In genomic region chr3:71210257-71211002, GRCh38 we compare ENCODE assay signal across 9 cellular contexts.
DNase-seq lines count a peak whose midpoint lies in the region; ATAC-seq, FAIRE-seq and TF ChIP-seq lines count a peak whose summit lies in the region.
"Had no signal": no experiment of that assay in that cellular context is flagged by ENCODE, and none has a peak within 500 bp of the region (broad histone marks: within the 10 kb centered on the region; RNA-seq: fewer than 3 reads in every experiment).

No MANE protein-coding gene starts in this region.

- H2BK120ac ChIP-seq in H1 (replicated peaks; ENCODE audit: low read depth, low read length): no peak overlapping the region

- H3K56ac ChIP-seq in H1 (replicated peaks; ENCODE audit: insufficient read length, low read depth, low read length): no peak overlapping the region

- H3K4me1 ChIP-seq in H1 (replicated peaks in 1 of 4; ENCODE audit: control insufficient read depth in 3 of 4, insufficient read depth in 4 of 4, low read length in 3 of 4) (peaks cover 2 to 16% (median 11%) of the 10 kb centered on the region in 4 experiments; a peak in 6 of 7 replicates), muscle layer of colon (ENCODE audit: insufficient read depth, low read length) (peaks cover 58% of the 10 kb centered on the region)

- H2BK20ac ChIP-seq in H1 (ENCODE audit: low read length): no peak overlapping the region

- H3K4me3 ChIP-seq in H1 (ENCODE audit: extremely low read depth in 1 of 4, insufficient read depth in 2 of 4, low read depth in 3 of 4, low read length in 4 of 4) (no peak overlapping the region), muscle layer of colon (ENCODE audit: low read depth in 1 of 2, low read length in 2 of 2) (no peak overlapping the region)

- H3K36me3 ChIP-seq in H1 (ENCODE audit: control insufficient read depth in 2 of 4, insufficient read depth in 4 of 4, low read length in 3 of 4) (no peaks in the 10 kb centered on the region), muscle layer of colon (ENCODE audit: insufficient read depth, low read length) (no peaks in the 10 kb centered on the region)

- peak overlapping the region; percentile 81 for H3K27ac Mint-ChIP-seq in stimulated activated naive CD8-positive, alpha-beta T cell treated with anti-CD3 and anti-CD28 coated beads, Interleukin-15, Interleukin-2, amounts not matched to agents 100 ng/mL and 50 ng/mL, for 24 hours

- H3K9me3 ChIP-seq in H1 (ENCODE audit: insufficient read depth in 2 of 2, low read depth in 1 of 2, low read length in 1 of 2) (no peaks in the 10 kb centered on the region), muscle layer of colon (ENCODE audit: low read length) (no peaks in the 10 kb centered on the region)

- POLR2A ChIA-PET in H1 (lab: Charles Lee; ENCODE audit: partially characterized antibody): no interaction called here

- no peak overlapping the region for H3K14ac ChIP-seq in H1 (ENCODE audit: insufficient read length)

- H3K23ac ChIP-seq in H1 (ENCODE audit: insufficient read length): no peak overlapping the region

- peaks cover 91% of the 10 kb centered on the region for H3K4me1 Mint-ChIP-seq in stimulated activated naive CD8-positive, alpha-beta T cell treated with anti-CD3 and anti-CD28 coated beads, Interleukin-15, Interleukin-2, amounts not matched to agents 100 ng/mL and 50 ng/mL, for 24 hours (ENCODE audit: low read depth)

- H3K27me3 Mint-ChIP-seq in stimulated activated naive CD8-positive, alpha-beta T cell treated with anti-CD3 and anti-CD28 coated beads, Interleukin-15, Interleukin-2, amounts not matched to agents 100 ng/mL and 50 ng/mL, for 24 hours: no peaks in the 10 kb centered on the region

- TF ChIP-seq CTCF in H1 (IDR thresholded peaks at IDR 0.05; ENCODE audit: control extremely low read depth in 1 of 3, insufficient read depth in 1 of 3, low read depth in 1 of 3, low read length in 3 of 3): no peak

- peaks cover 4% of the 10 kb centered on the region for H3K79me1 ChIP-seq in H1 (ENCODE audit: low read depth, low read length)

- H3K27ac ChIP-seq in H1 (ENCODE audit: low read depth, low read length): no peak overlapping the region
- peak overlapping the region; percentile 82 for H3K27ac ChIP-seq in muscle layer of colon (ENCODE audit: low read depth, low read length)

- no peak for TF ChIP-seq POLR2A in H1 (IDR thresholded peaks at IDR 0.05; ENCODE audit: control extremely low read depth in 1 of 2, low read depth in 2 of 2, low read length in 2 of 2)

- DNase-seq in stimulated activated naive CD8-positive, alpha-beta T cell treated with anti-CD3 and anti-CD28 coated beads, Interleukin-15, Interleukin-2, amounts not matched to agents 100 U/mL and 50 U/mL, for 24 hours: no peak
- no peak for DNase-seq in H1 (ENCODE audit: low read depth in 1 of 2, low spot score in 2 of 2)
- DNase-seq in NCI-H446 (lab: John Stamatoyannopoulos, UW): no peak
- no peak for DNase-seq in activated effector memory CD4-positive, alpha-beta T cell treated with Interleukin-2 at 50 U/mL for 16 hours

- H3K18ac ChIP-seq in H1 (ENCODE audit: extremely low read depth, low read length): no peak overlapping the region

- no peak overlapping the region for H3K4me2 ChIP-seq in H1 (ENCODE audit: insufficient read depth in 1 of 2, low read depth in 2 of 2, low read length in 2 of 2)

- H3K79me2 ChIP-seq in H1 (ENCODE audit: control insufficient read depth in 1 of 2, insufficient read depth in 2 of 2, low read length in 2 of 2): peaks cover 0 to 36% of the 10 kb centered on the region in 2 experiments; a peak in 3 of 4 replicates

- H3K36me3 Mint-ChIP-seq in stimulated activated naive CD8-positive, alpha-beta T cell treated with anti-CD3 and anti-CD28 coated beads, Interleukin-15, Interleukin-2, amounts not matched to agents 100 ng/mL and 50 ng/mL, for 24 hours (ENCODE audit: low read depth): peaks cover 16% of the 10 kb centered on the region

- no peak overlapping the region for H2BK12ac ChIP-seq in H1 (ENCODE audit: low read depth, low read length)

- no peak overlapping the region for H4K8ac ChIP-seq in H1 (ENCODE audit: extremely low read depth, insufficient read depth, low read length)

- TF ChIP-seq RAD21 in H1 (IDR thresholded peaks at IDR 0.05 in 1 of 2, conservative IDR thresholded peaks at IDR 0.05 in 1 of 2; ENCODE audit: low read depth in 2 of 2, low read length in 2 of 2): no peak

- no peak overlapping the region for H2BK5ac ChIP-seq in H1 (ENCODE audit: low read depth, low read length)

- H3K27me3 ChIP-seq in H1 (replicated peaks in 1 of 4; ENCODE audit: control insufficient read depth in 3 of 4, extremely low read depth in 1 of 4, insufficient read depth in 3 of 4, low read length in 3 of 4): no peaks in the 10 kb centered on the region
- no peaks in the 10 kb centered on the region for H3K27me3 ChIP-seq in muscle layer of colon (ENCODE audit: control insufficient read depth in 1 of 2, insufficient read depth in 2 of 2, low read length in 2 of 2)

- no peak overlapping the region for H2AK5ac ChIP-seq in H1 (ENCODE audit: low read depth, low read length)

- H2BK15ac ChIP-seq in H1 (ENCODE audit: low read length): no peak overlapping the region

- H3K4me3 Mint-ChIP-seq in stimulated activated naive CD8-positive, alpha-beta T cell treated with anti-CD3 and anti-CD28 coated beads, Interleukin-15, Interleukin-2, amounts not matched to agents 100 ng/mL and 50 ng/mL, for 24 hours: peak overlapping the region; percentile 42

- CTCF ChIA-PET in H1 (lab: Charles Lee; ENCODE audit: partially characterized antibody): interaction anchor here (0.6 kb wide), 1 partner anchor 114 kb away, joined by 4 read pairs; no protein-coding TSS in a partner anchor

- no peak overlapping the region for H3K4ac ChIP-seq in H1 (replicated peaks; ENCODE audit: insufficient read length, low read depth, low read length)

- no peak for TF ChIP-seq EP300 in H1 (IDR thresholded peaks at IDR 0.05; ENCODE audit: borderline replicate concordance in 1 of 2, low read depth in 2 of 2, low read length in 2 of 2)

- WGBS in H1 (ENCODE audit: extremely low coverage in 1 of 2, insufficient coverage in 1 of 2, insufficient read length in 1 of 2, insufficient replicate concordance in 2 of 2, low coverage in 1 of 2, low lambda C conversion rate in 2 of 2, missing lambda C conversion rate in 1 of 2), 2 experiments: 86% methylated on average over 4 of the region's 4 CpGs; no CpG with 5 or more reads in 1 of the 2 experiments

- no peak overlapping the region for H2AFZ ChIP-seq in H1 (ENCODE audit: low read length)

- no peaks in the 10 kb centered on the region for H3K23me2 ChIP-seq in H1 (ENCODE audit: low read depth, low read length)

- peak; percentile 55 for FAIRE-seq in H1 (lab: Jason Lieb, UNC)
- FAIRE-seq: G401.6 had no signal

- no peak overlapping the region for H4K5ac ChIP-seq in H1 (ENCODE audit: insufficient read length, low read depth, low read length)

- peaks cover 2 to 4% of the 10 kb centered on the region in 2 experiments for H4K20me1 ChIP-seq in H1 (replicated peaks in 1 of 2; ENCODE audit: control insufficient read depth in 1 of 2, insufficient read depth in 2 of 2, low read length in 2 of 2)

- no peak overlapping the region for H3K9ac ChIP-seq in H1 (replicated peaks in 1 of 4; ENCODE audit: extremely low read depth in 1 of 4, low read depth in 3 of 4, low read length in 3 of 4)
- H3K9ac ChIP-seq in muscle layer of colon (ENCODE audit: low read length): no peak overlapping the region

- H4K91ac ChIP-seq in H1 (replicated peaks; ENCODE audit: insufficient read length, low read length): no peak overlapping the region

- no peak for ATAC-seq in stimulated activated naive CD8-positive, alpha-beta T cell treated with anti-CD3 and anti-CD28 coated beads, Interleukin-15, Interleukin-2, amounts not matched to agents 100 U/mL and 50 U/mL, for 24 hours
- no peak for ATAC-seq in HG03135 (IDR thresholded peaks at IDR 0.05; ENCODE audit: unreplicated experiment)
- ATAC-seq in GM21528 (IDR thresholded peaks at IDR 0.05; ENCODE audit: low FRiP score, unreplicated experiment): no peak

- no peaks in the 10 kb centered on the region for H3K9me3 Mint-ChIP-seq in stimulated activated naive CD8-positive, alpha-beta T cell treated with anti-CD3 and anti-CD28 coated beads, Interleukin-15, Interleukin-2, amounts not matched to agents 100 ng/mL and 50 ng/mL, for 24 hours

TF ChIP-seq in H1, 55 proteins besides CTCF, POLR2A, EP300 and RAD21:
- no peak for TF ChIP-seq KDM1A (IDR thresholded peaks at IDR 0.05; ENCODE audit: borderline replicate concordance, low read length)
- TF ChIP-seq YY1 (IDR thresholded peaks at IDR 0.05; ENCODE audit: low read depth, low read length): 0 out of 2 replicates have a peak, but pooled peaks have one; percentile 39
